2 cellular contexts compared by ENCODE assay signal in the genomic region with DNA sequence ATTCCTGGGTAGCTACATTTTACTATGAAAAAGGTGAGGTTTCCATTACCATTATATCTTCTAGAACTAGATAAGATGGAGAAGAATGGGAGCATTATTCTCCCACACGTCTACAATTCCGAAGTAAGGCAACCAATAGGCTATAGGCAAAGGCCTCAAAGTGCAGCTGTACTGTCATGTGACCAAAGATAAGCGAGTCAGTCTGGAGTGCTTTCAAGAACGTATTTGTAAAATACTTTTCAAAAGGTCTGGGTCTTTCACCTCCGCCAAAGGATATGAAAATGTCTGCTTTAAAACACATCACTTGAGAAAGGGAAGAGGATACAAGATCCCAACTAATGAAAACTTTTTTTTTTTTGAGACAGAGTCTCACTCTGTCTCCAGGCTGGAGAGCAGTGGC.
TF ChIP-seq lines count a peak whose summit lies in the region.

No MANE protein-coding gene starts in this region.

TF ChIP-seq in A549, 52 proteins besides CTCF, POLR2A, EP300 and RAD21:
- TF ChIP-seq REST (IDR thresholded peaks at IDR 0.05) = no peak
- TF ChIP-seq, protein P1, sequence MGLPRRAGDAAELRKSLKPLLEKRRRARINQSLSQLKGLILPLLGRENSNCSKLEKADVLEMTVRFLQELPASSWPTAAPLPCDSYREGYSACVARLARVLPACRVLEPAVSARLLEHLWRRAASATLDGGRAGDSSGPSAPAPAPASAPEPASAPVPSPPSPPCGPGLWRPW (IDR thresholded peaks at IDR 0.05) = 0 out of 2 replicates have a peak, but pooled peaks have one; percentile 17
- no peak for TF ChIP-seq MAFK (IDR thresholded peaks at IDR 0.05; ENCODE audit: partially characterized antibody)

TF ChIP-seq in K562, 482 proteins besides CTCF, POLR2A, EP300 and RAD21:
- TF ChIP-seq, protein P2, sequence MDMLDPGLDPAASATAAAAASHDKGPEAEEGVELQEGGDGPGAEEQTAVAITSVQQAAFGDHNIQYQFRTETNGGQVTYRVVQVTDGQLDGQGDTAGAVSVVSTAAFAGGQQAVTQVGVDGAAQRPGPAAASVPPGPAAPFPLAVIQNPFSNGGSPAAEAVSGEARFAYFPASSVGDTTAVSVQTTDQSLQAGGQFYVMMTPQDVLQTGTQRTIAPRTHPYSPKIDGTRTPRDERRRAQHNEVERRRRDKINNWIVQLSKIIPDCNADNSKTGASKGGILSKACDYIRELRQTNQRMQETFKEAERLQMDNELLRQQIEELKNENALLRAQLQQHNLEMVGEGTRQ (CRISPR knock-in tag; IDR thresholded peaks at IDR 0.05) = peak; percentile 83
- TF ChIP-seq RAD51 (IDR thresholded peaks at IDR 0.05; ENCODE audit: borderline replicate concordance, low read depth) = peak; percentile 82
- TF ChIP-seq HLTF (IDR thresholded peaks at IDR 0.05) = no peak
- TF ChIP-seq RBM17 (IDR thresholded peaks at IDR 0.05; ENCODE audit: borderline replicate concordance, low read depth, low read length) = no peak
- TF ChIP-seq, protein P3, sequence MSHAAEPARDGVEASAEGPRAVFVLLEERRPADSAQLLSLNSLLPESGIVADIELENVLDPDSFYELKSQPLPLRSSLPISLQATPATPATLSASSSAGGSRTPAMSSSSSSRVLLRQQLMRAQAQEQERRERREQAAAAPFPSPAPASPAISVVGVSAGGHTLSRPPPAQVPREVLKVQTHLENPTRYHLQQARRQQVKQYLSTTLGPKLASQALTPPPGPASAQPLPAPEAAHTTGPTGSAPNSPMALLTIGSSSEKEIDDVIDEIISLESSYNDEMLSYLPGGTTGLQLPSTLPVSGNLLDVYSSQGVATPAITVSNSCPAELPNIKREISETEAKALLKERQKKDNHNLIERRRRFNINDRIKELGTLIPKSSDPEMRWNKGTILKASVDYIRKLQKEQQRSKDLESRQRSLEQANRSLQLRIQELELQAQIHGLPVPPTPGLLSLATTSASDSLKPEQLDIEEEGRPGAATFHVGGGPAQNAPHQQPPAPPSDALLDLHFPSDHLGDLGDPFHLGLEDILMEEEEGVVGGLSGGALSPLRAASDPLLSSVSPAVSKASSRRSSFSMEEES (CRISPR knock-in tag; IDR thresholded peaks at IDR 0.05) = peak; percentile 92
- peak; percentile 47; the same call in 1 of the 2 replicates for TF ChIP-seq CHAMP1 (IDR thresholded peaks at IDR 0.05)
- TF ChIP-seq CTBP1 (IDR thresholded peaks at IDR 0.05; ENCODE audit: borderline replicate concordance) = no peak
- no peak for TF ChIP-seq PTRF (tag; IDR thresholded peaks at IDR 0.05)
- TF ChIP-seq, protein P4, sequence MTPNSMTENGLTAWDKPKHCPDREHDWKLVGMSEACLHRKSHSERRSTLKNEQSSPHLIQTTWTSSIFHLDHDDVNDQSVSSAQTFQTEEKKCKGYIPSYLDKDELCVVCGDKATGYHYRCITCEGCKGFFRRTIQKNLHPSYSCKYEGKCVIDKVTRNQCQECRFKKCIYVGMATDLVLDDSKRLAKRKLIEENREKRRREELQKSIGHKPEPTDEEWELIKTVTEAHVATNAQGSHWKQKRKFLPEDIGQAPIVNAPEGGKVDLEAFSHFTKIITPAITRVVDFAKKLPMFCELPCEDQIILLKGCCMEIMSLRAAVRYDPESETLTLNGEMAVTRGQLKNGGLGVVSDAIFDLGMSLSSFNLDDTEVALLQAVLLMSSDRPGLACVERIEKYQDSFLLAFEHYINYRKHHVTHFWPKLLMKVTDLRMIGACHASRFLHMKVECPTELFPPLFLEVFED (CRISPR knock-in tag; conservative IDR thresholded peaks at IDR 0.05) = no peak
- TF ChIP-seq XRCC4 (IDR thresholded peaks at IDR 0.05; ENCODE audit: extremely low read depth, insufficient read depth, insufficient read length) = no peak
- peak; percentile 91 for TF ChIP-seq TOE1 (IDR thresholded peaks at IDR 0.05; ENCODE audit: borderline replicate concordance)
- TF ChIP-seq TOE1 (CRISPR knock-in tag; IDR thresholded peaks at IDR 0.05; ENCODE audit: borderline replicate concordance, low read depth) = no peak
- 0 out of 2 replicates have a peak, but pooled peaks have one; percentile 64 for TF ChIP-seq DMBX1 (CRISPR knock-in tag; IDR thresholded peaks at IDR 0.05; ENCODE audit: borderline replicate concordance)
- peak; percentile 40; the same call in 1 of the 2 replicates for TF ChIP-seq ZBTB33 (CRISPR knock-in tag; IDR thresholded peaks at IDR 0.05)
- TF ChIP-seq ZNF449 (CRISPR knock-in tag; IDR thresholded peaks at IDR 0.05) = 0 out of 2 replicates have a peak, but pooled peaks have one; percentile 40
- no peak for TF ChIP-seq THAP7 (CRISPR knock-in tag; IDR thresholded peaks at IDR 0.05)
- no peak for TF ChIP-seq E2F8 (IDR thresholded peaks at IDR 0.05; ENCODE audit: low read depth, partially characterized antibody)
- 0 out of 2 replicates have a peak, but pooled peaks have one; percentile 40 for TF ChIP-seq L3MBTL2 (IDR thresholded peaks at IDR 0.05)
- TF ChIP-seq, protein P5, sequence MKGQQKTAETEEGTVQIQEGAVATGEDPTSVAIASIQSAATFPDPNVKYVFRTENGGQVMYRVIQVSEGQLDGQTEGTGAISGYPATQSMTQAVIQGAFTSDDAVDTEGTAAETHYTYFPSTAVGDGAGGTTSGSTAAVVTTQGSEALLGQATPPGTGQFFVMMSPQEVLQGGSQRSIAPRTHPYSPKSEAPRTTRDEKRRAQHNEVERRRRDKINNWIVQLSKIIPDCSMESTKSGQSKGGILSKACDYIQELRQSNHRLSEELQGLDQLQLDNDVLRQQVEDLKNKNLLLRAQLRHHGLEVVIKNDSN (CRISPR knock-in tag; IDR thresholded peaks at IDR 0.05) = peak; percentile 68
- no peak for TF ChIP-seq NR1H2 (CRISPR knock-in tag; IDR thresholded peaks at IDR 0.05)
- TF ChIP-seq ZNF592 (IDR thresholded peaks at IDR 0.05) = peak; percentile 44
- no peak for TF ChIP-seq ARID3A (IDR thresholded peaks at IDR 0.05; ENCODE audit: borderline replicate concordance, low read depth, low read length)
- TF ChIP-seq CXXC5 (CRISPR knock-in tag; IDR thresholded peaks at IDR 0.05) = peak; percentile 37
- TF ChIP-seq NFYB (IDR thresholded peaks at IDR 0.05; ENCODE audit: extremely low read depth, insufficient read length) = no peak
